In genomic region chr6:157513619-157514485, GRCh38 we compare ENCODE assay signal across 22 cellular contexts.
DNase-seq lines count a peak whose midpoint lies in the region; ATAC-seq, FAIRE-seq and TF ChIP-seq lines count a peak whose summit lies in the region.
"Had no signal": no experiment of that assay in that cellular context is flagged by ENCODE, and none has a peak within 500 bp of the region (broad histone marks: within the 10 kb centered on the region; RNA-seq: fewer than 3 reads in every experiment).

No MANE protein-coding gene starts in this region.

- TF ChIP-seq RAD21 in IMR-90 (IDR thresholded peaks at IDR 0.05; ENCODE audit: low read length) = no peak

- H2BK20ac ChIP-seq in IMR-90 (ENCODE audit: low read depth, low read length) = peak overlapping the region; percentile 21; the same call in 1 of the 2 replicates

- no peak overlapping the region for H3K4ac ChIP-seq in IMR-90 (ENCODE audit: low read depth, low read length)

- TF ChIP-seq POLR2A in IMR-90 (IDR thresholded peaks at IDR 0.05; ENCODE audit: low read depth, low read length) = no peak
- TF ChIP-seq POLR2A in endothelial cell of umbilical vein (IDR thresholded peaks at IDR 0.05; ENCODE audit: low read depth, low read length) = no peak
- TF ChIP-seq POLR2A in spleen (IDR thresholded peaks at IDR 0.05) = no peak

- H3K4me2 ChIP-seq in IMR-90 (ENCODE audit: low read depth, low read length) (no peak overlapping the region), endothelial cell of umbilical vein (ENCODE audit: insufficient read depth, low read length) (no peak overlapping the region)
- H3K4me2 ChIP-seq: BLaER1 had no signal

- in situ Hi-C loops in IMR-90 (cut with MboI; ENCODE audit: low sequenced_read_pairs) = no loop called here

- BruUV-seq in IMR-90 (replicated peaks; lab: Mats Ljungman, UMichigan) (no TSS peak), endothelial cell of umbilical vein (replicated peaks; lab: Mats Ljungman, UMichigan) (TSS peak; percentile 22)

- 94% methylated on average over 5 of the region's 13 CpGs; no CpG with 5 or more reads in 1 of the 2 experiments for WGBS in IMR-90 (ENCODE audit: extremely low coverage in 2 of 2, insufficient read length in 1 of 2), 2 experiments
- WGBS in spleen, 5 donors = 79 to 89% (median 88%) methylated on average over 13 of the region's 13 CpGs

- H3K56ac ChIP-seq in IMR-90 (ENCODE audit: extremely low read depth, insufficient read depth, low read length) = no peak overlapping the region

- no peak overlapping the region for H2AK5ac ChIP-seq in IMR-90 (ENCODE audit: low read depth, low read length)

- intact Hi-C loops in IMR-90 (cut with micrococcal nuclease) = loop anchor here (5.0 kb wide), 1 partner anchor 83 kb away; no protein-coding TSS in a partner anchor
- intact Hi-C loops in endothelial cell of umbilical vein (cut with micrococcal nuclease) = loop anchor here (2.0 to 5.0 kb wide), 2 partner anchors 189 to 248 kb away; no protein-coding TSS in a partner anchor
- intact Hi-C loops in spleen (cut with DNase I; ENCODE audit: low total_unique reads) = no loop called here
- intact Hi-C loops in tibial artery (cut with DNase I; ENCODE audit: low total_unique reads) = no loop called here

- no peak overlapping the region for H4K91ac ChIP-seq in IMR-90 (ENCODE audit: insufficient read depth, low read depth, low read length)

- no peak overlapping the region for H3K14ac ChIP-seq in IMR-90 (replicated peaks; ENCODE audit: low read depth, low read length)

- H3K4me1 ChIP-seq in IMR-90 (ENCODE audit: control insufficient read depth, insufficient read depth, low read length) (peaks cover 7% of the 10 kb centered on the region), endothelial cell of umbilical vein (ENCODE audit: control insufficient read depth, extremely low read depth, insufficient read depth, low read length) (peaks cover 29% of the 10 kb centered on the region), spleen (peaks cover 0 to 27% (median 12%) of the 10 kb centered on the region in 6 donors), tibial artery (peaks cover 0 to 7% (median 0%) of the 10 kb centered on the region in 4 donors)

- H4K20me1 ChIP-seq in IMR-90 (ENCODE audit: insufficient read depth, low read length) (no peaks in the 10 kb centered on the region), endothelial cell of umbilical vein (replicated peaks; ENCODE audit: control insufficient read depth, extremely low read depth, insufficient read depth, low read length) (no peaks in the 10 kb centered on the region)
- H4K20me1 ChIP-seq: BLaER1 had no signal

- DNase-seq in IMR-90 (no peak), endothelial cell of umbilical vein (ENCODE audit: low read depth, low spot score) (peak; percentile 74), mesenteric fat pad (ENCODE audit: low spot score) (peak; percentile 39), spleen (no peak), SHP77 treated with DMSO at 0.1 percent for 48 hours (lab: John Stamatoyannopoulos, UW) (no peak), tibial artery (no peak), GM19238 (ENCODE audit: insufficient read length, low spot score) (no peak)
- DNase-seq: CD4-positive, alpha-beta memory T cell; EL; HFFc6; Karpas-422; MG63; NCI-H1048; NCI-H1930; NCI-H226; PC-3; RPMI8226; SIG-M5 had no signal

- H3K79me1 ChIP-seq in IMR-90 (ENCODE audit: low read depth in 1 of 2, low read length in 2 of 2) = no peaks in the 10 kb centered on the region

- H3K27ac ChIP-seq in IMR-90 (ENCODE audit: insufficient read depth, low read length) (no peak overlapping the region), endothelial cell of umbilical vein (ENCODE audit: insufficient read depth, low read depth, low read length) (peak overlapping the region; percentile 88), spleen (peak overlapping the region in 7 of 8 donors; percentile 22 to 72 (median 58)), tibial artery (no peak overlapping the region)
- H3K27ac ChIP-seq: BLaER1 had no signal

- POLR2A ChIA-PET in IMR-90 (lab: Charles Lee; ENCODE audit: unreplicated experiment) (no interaction called here), endothelial cell of umbilical vein (lab: Charles Lee) (no interaction called here)

- H2BK5ac ChIP-seq in IMR-90 (ENCODE audit: low read depth, low read length, poor library complexity, severe bottlenecking) = no peak overlapping the region

- H3K9me1 ChIP-seq in IMR-90 (ENCODE audit: insufficient read depth, low read length) (peaks cover 8% of the 10 kb centered on the region), endothelial cell of umbilical vein (replicated peaks; ENCODE audit: control insufficient read depth, extremely low read depth, insufficient read depth, low read length) (no peaks in the 10 kb centered on the region)

- no peak for TF ChIP-seq CTCF in IMR-90 (conservative IDR thresholded peaks at IDR 0.05; ENCODE audit: low read depth, low read length)
- no peak for TF ChIP-seq CTCF in endothelial cell of umbilical vein (IDR thresholded peaks at IDR 0.05; ENCODE audit: extremely low read depth in 1 of 2, insufficient read depth in 1 of 2, low read depth in 1 of 2, low read length in 2 of 2)
- no peak for TF ChIP-seq CTCF in spleen (IDR thresholded peaks at IDR 0.05 in 8 of 11, conservative IDR thresholded peaks at IDR 0.05 in 3 of 11)
- TF ChIP-seq CTCF in tibial artery (IDR thresholded peaks at IDR 0.05) = no peak

- H3K9ac ChIP-seq in IMR-90 (ENCODE audit: low read depth, low read length) (no peak overlapping the region), endothelial cell of umbilical vein (replicated peaks; ENCODE audit: extremely low read depth, insufficient read depth, low read length) (peak overlapping the region; percentile 37)
- H3K9ac ChIP-seq: BLaER1 had no signal

- CTCF ChIA-PET in IMR-90 (lab: Yijun Ruan, JAX) (no interaction called here), endothelial cell of umbilical vein (lab: Charles Lee) (interaction anchor here (0.7 to 1.4 kb wide), 4 partner anchors 12 to 153 kb away, joined by 3 to 4 read pairs (median 4); no protein-coding TSS in a partner anchor)

- no peak overlapping the region for H2AFZ ChIP-seq in IMR-90 (replicated peaks; ENCODE audit: low read length, poor library complexity)
- H2AFZ ChIP-seq in endothelial cell of umbilical vein (ENCODE audit: low read depth, low read length) = no peak overlapping the region

- no peak overlapping the region for H4K5ac ChIP-seq in IMR-90 (ENCODE audit: low read depth, low read length)

- H3K23ac ChIP-seq in IMR-90 (ENCODE audit: low read depth, low read length) = no peak overlapping the region

- H2BK15ac ChIP-seq in IMR-90 (ENCODE audit: low read depth, low read length) = no peak overlapping the region

- H3K79me2 ChIP-seq in endothelial cell of umbilical vein (ENCODE audit: control insufficient read depth, insufficient read depth, low read length) = no peaks in the 10 kb centered on the region

- FAIRE-seq in endothelial cell of umbilical vein (lab: Jason Lieb, UNC) = peak; percentile 95
- FAIRE-seq: GM12891, GM18507, H54 had no signal

- H3K9me3 ChIP-seq in IMR-90 (ENCODE audit: control insufficient read depth, insufficient read depth, low read length) = no peaks in the 10 kb centered on the region
- no peaks in the 10 kb centered on the region for H3K9me3 ChIP-seq in endothelial cell of umbilical vein (replicated peaks; ENCODE audit: control insufficient read depth, insufficient read depth, low read length)
- no peaks in the 10 kb centered on the region for H3K9me3 ChIP-seq in spleen
- H3K9me3 ChIP-seq in tibial artery = no peaks in the 10 kb centered on the region
- H3K9me3 ChIP-seq: BLaER1, MG63 had no signal

- dilution Hi-C loops in IMR-90 (cut with HindIII; ENCODE audit: low sequenced_read_pairs, unreplicated experiment) = no loop called here
- dilution Hi-C loops in endothelial cell of umbilical vein (cut with MboI; ENCODE audit: extremely low pct_ligation_motif_present, low sequenced_read_pairs) = no loop called here

- no peaks in the 10 kb centered on the region for H3K36me3 ChIP-seq in IMR-90 (ENCODE audit: control insufficient read depth, insufficient read depth, low read length)
- no peaks in the 10 kb centered on the region for H3K36me3 ChIP-seq in endothelial cell of umbilical vein (ENCODE audit: control insufficient read depth in 2 of 2, extremely low read depth in 1 of 2, insufficient read depth in 2 of 2, low read length in 2 of 2)
- H3K36me3 ChIP-seq in spleen = no peaks in the 10 kb centered on the region
- no peaks in the 10 kb centered on the region for H3K36me3 ChIP-seq in tibial artery
- H3K36me3 ChIP-seq: BLaER1, MG63 had no signal

- H3K27me3 ChIP-seq in IMR-90 (ENCODE audit: control insufficient read depth, insufficient read depth, low read length) = no peaks in the 10 kb centered on the region
- no peaks in the 10 kb centered on the region for H3K27me3 ChIP-seq in endothelial cell of umbilical vein (ENCODE audit: control insufficient read depth in 2 of 2, insufficient read depth in 2 of 2, low read length in 2 of 2)
- no peaks in the 10 kb centered on the region for H3K27me3 ChIP-seq in spleen (replicated peaks in 1 of 7)
- H3K27me3 ChIP-seq in tibial artery = no peaks in the 10 kb centered on the region
- H3K27me3 ChIP-seq: BLaER1, MG63 had no signal

- no peak for ATAC-seq in IMR-90 (ENCODE audit: low read depth)

- no peak overlapping the region for H3K4me3 ChIP-seq in IMR-90 (ENCODE audit: insufficient read depth, low read depth, low read length)
- H3K4me3 ChIP-seq in endothelial cell of umbilical vein (replicated peaks in 1 of 3; ENCODE audit: insufficient read depth in 1 of 3, low read depth in 1 of 3, low read length in 3 of 3) = no peak overlapping the region
- no peak overlapping the region for H3K4me3 ChIP-seq in spleen
- no peak overlapping the region for H3K4me3 ChIP-seq in tibial artery
- H3K4me3 ChIP-seq: BLaER1, MG63 had no signal

- no peak overlapping the region; the same call in 1 of the 2 replicates for H2BK120ac ChIP-seq in IMR-90 (ENCODE audit: low read depth, low read length)

- no peak overlapping the region for H4K8ac ChIP-seq in IMR-90 (ENCODE audit: low read depth in 2 of 2, low read length in 2 of 2)

- H2AK9ac ChIP-seq in IMR-90 (replicated peaks; ENCODE audit: low read depth, low read length, poor library complexity) = no peak overlapping the region

- H3K18ac ChIP-seq in IMR-90 (ENCODE audit: low read depth, low read length) = no peak overlapping the region

TF ChIP-seq in IMR-90, 13 proteins besides CTCF, POLR2A, EP300 and RAD21 (continues in another document):
- TF ChIP-seq CEBPB (IDR thresholded peaks at IDR 0.05; ENCODE audit: low read depth, low read length) (no peak), RCOR1 (IDR thresholded peaks at IDR 0.05; ENCODE audit: insufficient replicate concordance, low read length) (no peak), FOS (IDR thresholded peaks at IDR 0.05; ENCODE audit: low read depth, low read length) (no peak), RFX5 (IDR thresholded peaks at IDR 0.05; ENCODE audit: low read depth, low read length) (no peak)

TF ChIP-seq in endothelial cell of umbilical vein, 7 proteins besides CTCF, POLR2A, EP300 and RAD21 (continues in another document):
- no peak for TF ChIP-seq EZH2 (IDR thresholded peaks at IDR 0.05; ENCODE audit: borderline replicate concordance, low read depth, low read length, severe bottlenecking)
- TF ChIP-seq GATA2 (IDR thresholded peaks at IDR 0.05; ENCODE audit: insufficient read depth, insufficient read length, low read depth, low read length) = peak; percentile 33
- TF ChIP-seq FOS (IDR thresholded peaks at IDR 0.05; ENCODE audit: borderline replicate concordance, insufficient read depth, low read length) = no peak
- TF ChIP-seq JUN (IDR thresholded peaks at IDR 0.05; ENCODE audit: borderline replicate concordance, insufficient read depth, insufficient read length, low read depth) = peak; percentile 66

Comparison
In these comparisons a context has a peak if more than half of its experiments do, and no peak if none do; other contexts are left out.
1. DNase-seq: peak in endothelial cell of umbilical vein (single experiment) and mesenteric fat pad (single experiment); none in IMR-90 (single experiment), spleen (single experiment), SHP77 treated with DMSO at 0.1 percent for 48 hours (single experiment), tibial artery (0 of 2) and GM19238 (single experiment).
2. H3K27ac ChIP-seq: peak in endothelial cell of umbilical vein (single experiment) and spleen (7 of 8); none in IMR-90 (single experiment) and tibial artery (0 of 2).
3. intact Hi-C loops: an anchor here in IMR-90 (5.0 kb wide) and endothelial cell of umbilical vein (2.0 to 5.0 kb wide); none called in spleen and tibial artery.